1 cellular context compared by ENCODE assay signal in genomic region chr6:125918681-125919566, GRCh38.
TF ChIP-seq lines count a peak whose summit lies in the region.

No MANE protein-coding gene starts in this region.

TF ChIP-seq in HepG2, 621 proteins besides CTCF, POLR2A, EP300 and RAD21 (continued from another document and continues in another):
- TF ChIP-seq ZHX2 (IDR thresholded peaks at IDR 0.05; ENCODE audit: low read depth), result no peak
- no peak for TF ChIP-seq ZHX2 (CRISPR knock-in tag; IDR thresholded peaks at IDR 0.05; ENCODE audit: borderline replicate concordance)
- peak; percentile 42; the same call in 1 of the 2 replicates for TF ChIP-seq TARDBP (CRISPR knock-in tag; IDR thresholded peaks at IDR 0.05)
- TF ChIP-seq CEBPG (CRISPR knock-in tag; IDR thresholded peaks at IDR 0.05), result peak; percentile 90
- no peak for TF ChIP-seq ZC3H13 (CRISPR knock-in tag; IDR thresholded peaks at IDR 0.05)
- peak; percentile 85; the same call in 1 of the 2 replicates for TF ChIP-seq RELA (CRISPR knock-in tag; IDR thresholded peaks at IDR 0.05)
- peak; percentile 69; the same call in 1 of the 2 replicates for TF ChIP-seq TBX2 (CRISPR knock-in tag; IDR thresholded peaks at IDR 0.05; ENCODE audit: borderline replicate concordance)
- TF ChIP-seq HMGXB3 (CRISPR knock-in tag; IDR thresholded peaks at IDR 0.05; ENCODE audit: borderline replicate concordance), result peak; percentile 82; the same call in 1 of the 2 replicates
- no peak for TF ChIP-seq NFKB2 (CRISPR knock-in tag; IDR thresholded peaks at IDR 0.05; ENCODE audit: borderline replicate concordance)
- TF ChIP-seq ATF2 (CRISPR knock-in tag; IDR thresholded peaks at IDR 0.05), result peak; percentile 48; the same call in 1 of the 2 replicates
- no peak for TF ChIP-seq ZUFSP (CRISPR knock-in tag; IDR thresholded peaks at IDR 0.05; ENCODE audit: borderline replicate concordance)
- TF ChIP-seq, protein P1, sequence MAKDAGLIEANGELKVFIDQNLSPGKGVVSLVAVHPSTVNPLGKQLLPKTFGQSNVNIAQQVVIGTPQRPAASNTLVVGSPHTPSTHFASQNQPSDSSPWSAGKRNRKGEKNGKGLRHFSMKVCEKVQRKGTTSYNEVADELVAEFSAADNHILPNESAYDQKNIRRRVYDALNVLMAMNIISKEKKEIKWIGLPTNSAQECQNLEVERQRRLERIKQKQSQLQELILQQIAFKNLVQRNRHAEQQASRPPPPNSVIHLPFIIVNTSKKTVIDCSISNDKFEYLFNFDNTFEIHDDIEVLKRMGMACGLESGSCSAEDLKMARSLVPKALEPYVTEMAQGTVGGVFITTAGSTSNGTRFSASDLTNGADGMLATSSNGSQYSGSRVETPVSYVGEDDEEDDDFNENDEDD (CRISPR knock-in tag; IDR thresholded peaks at IDR 0.05; ENCODE audit: borderline replicate concordance), result no peak
- TF ChIP-seq ZHX1 (CRISPR knock-in tag; IDR thresholded peaks at IDR 0.05; ENCODE audit: low read depth), result no peak
- TF ChIP-seq SOX6 (IDR thresholded peaks at IDR 0.05), result no peak
- peak; percentile 99 for TF ChIP-seq SOX6 (CRISPR knock-in tag; IDR thresholded peaks at IDR 0.05)
- TF ChIP-seq ZFYVE20 (CRISPR knock-in tag; IDR thresholded peaks at IDR 0.05; ENCODE audit: borderline replicate concordance, low read depth), result no peak
- no peak for TF ChIP-seq PITX1 (CRISPR knock-in tag; IDR thresholded peaks at IDR 0.05)
- no peak for TF ChIP-seq CERS6 (CRISPR knock-in tag; IDR thresholded peaks at IDR 0.05)
- no peak for TF ChIP-seq PREB (CRISPR knock-in tag; IDR thresholded peaks at IDR 0.05)
- TF ChIP-seq ZBTB20 (CRISPR knock-in tag; IDR thresholded peaks at IDR 0.05; ENCODE audit: borderline replicate concordance, low read depth), result no peak
- 0 out of 2 replicates have a peak, but pooled peaks have one; percentile 32 for TF ChIP-seq ZNF543 (CRISPR knock-in tag; IDR thresholded peaks at IDR 0.05)
- 0 out of 2 replicates have a peak, but pooled peaks have one; percentile 34 for TF ChIP-seq ZNF317 (CRISPR knock-in tag; IDR thresholded peaks at IDR 0.05)
- no peak for TF ChIP-seq ZNF337 (CRISPR knock-in tag; IDR thresholded peaks at IDR 0.05; ENCODE audit: borderline replicate concordance, low read depth)
- TF ChIP-seq, protein P2, sequence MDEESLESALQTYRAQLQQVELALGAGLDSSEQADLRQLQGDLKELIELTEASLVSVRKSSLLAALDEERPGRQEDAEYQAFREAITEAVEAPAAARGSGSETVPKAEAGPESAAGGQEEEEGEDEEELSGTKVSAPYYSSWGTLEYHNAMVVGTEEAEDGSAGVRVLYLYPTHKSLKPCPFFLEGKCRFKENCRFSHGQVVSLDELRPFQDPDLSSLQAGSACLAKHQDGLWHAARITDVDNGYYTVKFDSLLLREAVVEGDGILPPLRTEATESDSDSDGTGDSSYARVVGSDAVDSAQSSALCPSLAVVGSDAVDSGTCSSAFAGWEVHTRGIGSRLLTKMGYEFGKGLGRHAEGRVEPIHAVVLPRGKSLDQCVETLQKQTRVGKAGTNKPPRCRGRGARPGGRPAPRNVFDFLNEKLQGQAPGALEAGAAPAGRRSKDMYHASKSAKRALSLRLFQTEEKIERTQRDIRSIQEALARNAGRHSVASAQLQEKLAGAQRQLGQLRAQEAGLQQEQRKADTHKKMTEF (CRISPR knock-in tag; IDR thresholded peaks at IDR 0.05), result peak; percentile 78
- TF ChIP-seq ZNF614 (CRISPR knock-in tag; IDR thresholded peaks at IDR 0.05; ENCODE audit: borderline replicate concordance), result peak; percentile 85
- no peak for TF ChIP-seq ZNF616 (CRISPR knock-in tag; IDR thresholded peaks at IDR 0.05; ENCODE audit: low read depth)
- peak; percentile 67 for TF ChIP-seq PHF5A (CRISPR knock-in tag; IDR thresholded peaks at IDR 0.05; ENCODE audit: low read depth, unreplicated experiment)
- 0 out of 2 replicates have a peak, but pooled peaks have one; percentile 58 for TF ChIP-seq PRMT3 (CRISPR knock-in tag; IDR thresholded peaks at IDR 0.05; ENCODE audit: borderline replicate concordance, low read depth)
- TF ChIP-seq ZNF644 (CRISPR knock-in tag; IDR thresholded peaks at IDR 0.05; ENCODE audit: low read depth), result no peak; the same call in 1 of the 2 replicates
- TF ChIP-seq ZNF569 (CRISPR knock-in tag; IDR thresholded peaks at IDR 0.05; ENCODE audit: borderline replicate concordance), result 0 out of 2 replicates have a peak, but pooled peaks have one; percentile 17
- TF ChIP-seq SRSF9 (IDR thresholded peaks at IDR 0.05; ENCODE audit: borderline replicate concordance, insufficient read depth, low read depth, low read length, poor library complexity, severe bottlenecking), result no peak
- TF ChIP-seq RFX3 (CRISPR knock-in tag; IDR thresholded peaks at IDR 0.05), result no peak
- peak; percentile 66 for TF ChIP-seq FOXA3 (CRISPR knock-in tag; IDR thresholded peaks at IDR 0.05)
- no peak for TF ChIP-seq ZNF891 (CRISPR knock-in tag; IDR thresholded peaks at IDR 0.05)
- peak; percentile 76; the same call in 1 of the 2 replicates for TF ChIP-seq ETV5 (CRISPR knock-in tag; IDR thresholded peaks at IDR 0.05; ENCODE audit: borderline replicate concordance)
- no peak; the same call in 1 of the 2 replicates for TF ChIP-seq ZNF670 (CRISPR knock-in tag; IDR thresholded peaks at IDR 0.05; ENCODE audit: borderline replicate concordance)
- TF ChIP-seq FOXM1 (CRISPR knock-in tag; IDR thresholded peaks at IDR 0.05), result no peak
- peak; percentile 45; the same call in 1 of the 2 replicates for TF ChIP-seq FOXP1 (IDR thresholded peaks at IDR 0.05)
- peak; percentile 84 for TF ChIP-seq FOXP1 (CRISPR knock-in tag; IDR thresholded peaks at IDR 0.05)
